In the genomic region with DNA sequence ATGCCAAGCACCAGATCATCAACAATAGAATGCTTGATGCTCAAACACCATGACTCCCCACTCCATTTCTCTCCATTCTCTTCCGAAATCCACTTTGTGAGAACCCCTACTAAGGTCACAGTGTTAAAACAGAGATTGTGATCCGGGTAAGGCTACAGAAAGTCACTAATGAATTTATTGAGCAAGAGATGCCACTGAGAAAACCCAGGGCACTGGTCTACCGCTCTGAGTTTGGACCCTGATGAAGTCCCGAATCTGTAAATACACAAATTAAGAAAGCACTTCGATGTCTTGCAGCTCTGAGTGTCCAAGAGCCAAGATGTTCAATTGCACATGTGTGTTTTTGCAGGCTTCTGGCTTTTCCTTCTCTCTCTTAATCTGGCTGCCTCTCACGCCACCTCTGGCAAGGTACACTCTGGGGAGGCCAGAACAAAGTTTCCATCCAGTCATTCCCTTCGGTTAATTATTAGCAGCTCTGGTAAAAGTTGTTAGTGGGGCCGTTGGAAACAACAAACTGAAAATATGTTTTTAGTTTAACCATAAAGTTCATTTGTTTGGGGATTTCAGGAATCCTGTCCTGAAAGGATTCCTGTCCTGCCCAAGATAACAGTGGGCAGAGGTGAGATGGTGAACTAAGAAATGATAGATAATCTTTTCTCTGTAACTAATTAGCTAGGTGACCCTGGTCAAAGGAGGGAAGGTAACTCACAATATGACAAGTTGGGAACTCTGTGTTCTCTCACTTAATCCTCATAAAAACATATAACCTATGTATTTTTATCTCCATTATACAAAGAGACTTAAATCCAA, we compare ENCODE assay signal across 11 cellular contexts.
A peak's percentile ranks its signal among the peaks of the same experiment; 100 is the strongest.
DNase-seq lines count a peak whose midpoint lies in the region; ATAC-seq and TF ChIP-seq lines count a peak whose summit lies in the region.
"Had no signal": no experiment of that assay in that cellular context is flagged by ENCODE, and none has a peak within 500 bp of the region (broad histone marks: within the 10 kb centered on the region; RNA-seq: fewer than 3 reads in every experiment).

No MANE protein-coding gene starts in this region.

- in situ Hi-C loops in GM13977 (cut with MboI; ENCODE audit: low pct_unique_long_range_greater_than_20kb, low sequenced_read_pairs, unreplicated experiment): no loop called here

- H3K4me1 Mint-ChIP-seq in type B pancreatic cell (ENCODE audit: unreplicated experiment) (peaks cover 11% of the 10 kb centered on the region), GM23338 (peaks cover 4% of the 10 kb centered on the region; the same call in 2 of the 3 replicates)

- H3K4me3 Mint-ChIP-seq in type B pancreatic cell (no peak overlapping the region), GM23338 (no peak overlapping the region)

- no peak overlapping the region for H3K4me3 ChIP-seq in GM23338
- H3K4me3 ChIP-seq: esophagus muscularis mucosa, MG63 had no signal

- 0 out of 2 replicates have a peak, but pooled peaks cover 6% of the 10 kb centered on the region for H3K9me2 ChIP-seq in GM23338 (ENCODE audit: insufficient read depth)

- peaks cover 5% of the 10 kb centered on the region; the same call in 1 of the 2 replicates for H3K4me1 ChIP-seq in GM23338 (ENCODE audit: insufficient read depth)

- TF ChIP-seq CTCF in type B pancreatic cell (conservative IDR thresholded peaks at IDR 0.05) (no peak), GM13977 (IDR thresholded peaks at IDR 0.05; ENCODE audit: extremely low read depth, insufficient read depth, missing control alignments) (no peak), GM23338 (conservative IDR thresholded peaks at IDR 0.05; ENCODE audit: low read depth in 2 of 2) (no peak)

- no peak overlapping the region for H3K27ac ChIP-seq in GM23338 (ENCODE audit: low read depth)
- H3K27ac ChIP-seq: esophagus muscularis mucosa had no signal

- H4K20me1 ChIP-seq in GM23338 (replicated peaks; ENCODE audit: insufficient read depth): no peaks in the 10 kb centered on the region

- H2AFZ ChIP-seq in GM23338: no peak overlapping the region

- DNase-seq in kidney glomerular epithelial cell (lab: John Stamatoyannopoulos, UW): peak; percentile 68
- DNase-seq in type B pancreatic cell (ENCODE audit: extremely low spot score, unreplicated experiment): no peak
- no peak for DNase-seq in GM13977 (ENCODE audit: low spot score)
- DNase-seq in GM23338 (ENCODE audit: low spot score): no peak
- no peak for DNase-seq in activated T-cell treated with anti-CD3 and anti-CD28 coated beads for 4 hours
- no peak for DNase-seq in COR-L47 (lab: John Stamatoyannopoulos, UW)
- DNase-seq: activated CD8-positive, alpha-beta memory T cell treated with anti-CD3 and anti-CD28 coated beads, Interleukin-2, amount 50 U/mL, for 4 hours; MG63 had no signal

- ATAC-seq in GM19372 (IDR thresholded peaks at IDR 0.05; ENCODE audit: low read depth, unreplicated experiment): peak; percentile 76
- ATAC-seq in HG03432 (IDR thresholded peaks at IDR 0.05; ENCODE audit: unreplicated experiment): peak; percentile 58
- ATAC-seq in GM23338: no peak

- H3K36me3 Mint-ChIP-seq in type B pancreatic cell: no peaks in the 10 kb centered on the region
- H3K36me3 Mint-ChIP-seq in GM23338 (ENCODE audit: low read depth): no peaks in the 10 kb centered on the region; the same call in 2 of the 3 replicates

- H3K27ac Mint-ChIP-seq in type B pancreatic cell (peak overlapping the region; percentile 47), GM23338 (no peak overlapping the region)

- H3F3A ChIP-seq in GM23338 (replicated peaks; ENCODE audit: low read depth): no peaks in the 10 kb centered on the region

- H3K27me3 Mint-ChIP-seq in type B pancreatic cell (no peaks in the 10 kb centered on the region), GM23338 (ENCODE audit: insufficient read depth, low read depth, poor library complexity) (peaks cover 2% of the 10 kb centered on the region)

- H3K79me2 ChIP-seq in GM23338 (replicated peaks; ENCODE audit: insufficient read depth): no peaks in the 10 kb centered on the region

- no peaks in the 10 kb centered on the region for H3K27me3 ChIP-seq in GM23338 (ENCODE audit: insufficient read depth)
- H3K27me3 ChIP-seq: esophagus muscularis mucosa, MG63 had no signal

- peaks cover 5% of the 10 kb centered on the region for H3K9me3 Mint-ChIP-seq in type B pancreatic cell
- H3K9me3 Mint-ChIP-seq in GM23338: no peaks in the 10 kb centered on the region

- no peak overlapping the region for H3K4me2 ChIP-seq in GM23338

- H3K36me3 ChIP-seq in GM23338 (ENCODE audit: insufficient read depth): no peaks in the 10 kb centered on the region
- H3K36me3 ChIP-seq: esophagus muscularis mucosa, MG63 had no signal

TF ChIP-seq in GM23338, 12 proteins besides CTCF, POLR2A, EP300 and RAD21 (continues in another document):
- TF ChIP-seq CREB1 (CRISPR knock-in tag; IDR thresholded peaks at IDR 0.05; ENCODE audit: low read depth): no peak
- no peak for TF ChIP-seq EZH2 (IDR thresholded peaks at IDR 0.05; ENCODE audit: low read depth, unreplicated experiment)
- TF ChIP-seq, protein P1, sequence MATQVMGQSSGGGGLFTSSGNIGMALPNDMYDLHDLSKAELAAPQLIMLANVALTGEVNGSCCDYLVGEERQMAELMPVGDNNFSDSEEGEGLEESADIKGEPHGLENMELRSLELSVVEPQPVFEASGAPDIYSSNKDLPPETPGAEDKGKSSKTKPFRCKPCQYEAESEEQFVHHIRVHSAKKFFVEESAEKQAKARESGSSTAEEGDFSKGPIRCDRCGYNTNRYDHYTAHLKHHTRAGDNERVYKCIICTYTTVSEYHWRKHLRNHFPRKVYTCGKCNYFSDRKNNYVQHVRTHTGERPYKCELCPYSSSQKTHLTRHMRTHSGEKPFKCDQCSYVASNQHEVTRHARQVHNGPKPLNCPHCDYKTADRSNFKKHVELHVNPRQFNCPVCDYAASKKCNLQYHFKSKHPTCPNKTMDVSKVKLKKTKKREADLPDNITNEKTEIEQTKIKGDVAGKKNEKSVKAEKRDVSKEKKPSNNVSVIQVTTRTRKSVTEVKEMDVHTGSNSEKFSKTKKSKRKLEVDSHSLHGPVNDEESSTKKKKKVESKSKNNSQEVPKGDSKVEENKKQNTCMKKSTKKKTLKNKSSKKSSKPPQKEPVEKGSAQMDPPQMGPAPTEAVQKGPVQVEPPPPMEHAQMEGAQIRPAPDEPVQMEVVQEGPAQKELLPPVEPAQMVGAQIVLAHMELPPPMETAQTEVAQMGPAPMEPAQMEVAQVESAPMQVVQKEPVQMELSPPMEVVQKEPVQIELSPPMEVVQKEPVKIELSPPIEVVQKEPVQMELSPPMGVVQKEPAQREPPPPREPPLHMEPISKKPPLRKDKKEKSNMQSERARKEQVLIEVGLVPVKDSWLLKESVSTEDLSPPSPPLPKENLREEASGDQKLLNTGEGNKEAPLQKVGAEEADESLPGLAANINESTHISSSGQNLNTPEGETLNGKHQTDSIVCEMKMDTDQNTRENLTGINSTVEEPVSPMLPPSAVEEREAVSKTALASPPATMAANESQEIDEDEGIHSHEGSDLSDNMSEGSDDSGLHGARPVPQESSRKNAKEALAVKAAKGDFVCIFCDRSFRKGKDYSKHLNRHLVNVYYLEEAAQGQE (IDR thresholded peaks at IDR 0.05; ENCODE audit: unreplicated experiment): no peak
- TF ChIP-seq ETS1 (IDR thresholded peaks at IDR 0.05): no peak
- TF ChIP-seq STAT1 (IDR thresholded peaks at IDR 0.05; ENCODE audit: unreplicated experiment): no peak
- no peak for TF ChIP-seq JUNB (IDR thresholded peaks at IDR 0.05; ENCODE audit: unreplicated experiment)
- no peak for TF ChIP-seq ZNF114 (CRISPR knock-in tag; IDR thresholded peaks at IDR 0.05)
- TF ChIP-seq NANOG (IDR thresholded peaks at IDR 0.05; ENCODE audit: borderline replicate concordance): no peak
- no peak for TF ChIP-seq POLR2AphosphoS5 (IDR thresholded peaks at IDR 0.05; ENCODE audit: low read depth)
- TF ChIP-seq EZH2phosphoT487 (IDR thresholded peaks at IDR 0.05; ENCODE audit: unreplicated experiment): no peak
- no peak for TF ChIP-seq ZNF331 (CRISPR knock-in tag; IDR thresholded peaks at IDR 0.05; ENCODE audit: low read depth)
